13 cellular contexts compared by ENCODE assay signal in genomic region chr2:197059498-197059897, GRCh38.
"Had no signal": no experiment of that assay in that cellular context is flagged by ENCODE, and none has a peak within 500 bp of the region (broad histone marks: within the 10 kb centered on the region; RNA-seq: fewer than 3 reads in every experiment).

No MANE protein-coding gene starts in this region.

- ATAC-seq: mucosa of descending colon, psoas muscle, sciatic nerve had no signal

- H3K27ac ChIP-seq: adrenal gland, psoas muscle, upper lobe of left lung had no signal

- H3K4me1 Mint-ChIP-seq: nephron progenitor cell had no signal

- H3K9me3 ChIP-seq: adrenal gland had no signal

- H3K4me1 ChIP-seq: adrenal gland, psoas muscle, upper lobe of left lung had no signal

- H3K4me3 Mint-ChIP-seq: nephron progenitor cell had no signal

- DNase-seq: activated effector memory CD4-positive, alpha-beta T cell treated with Interleukin-2 at 50 U/mL for 16 hours; adrenal gland; caudate nucleus; cortex of kidney; effector CD8-positive, alpha-beta T cell; foreskin melanocyte; head of caudate nucleus; mucosa of descending colon; nephron progenitor cell; psoas muscle; stimulated activated naive CD4-positive, alpha-beta T cell treated with Interleukin-2 at 50 U/mL for 16 hours; upper lobe of left lung had no signal

- H3K4me3 ChIP-seq: adrenal gland, mucosa of descending colon, psoas muscle, upper lobe of left lung had no signal

- H3K27ac Mint-ChIP-seq: nephron progenitor cell had no signal

- H3K27me3 ChIP-seq: adrenal gland, upper lobe of left lung had no signal
